Comparison of ENCODE assay signal across 1 cellular context in genomic region chr10:22245567-22245966, GRCh38.
TF ChIP-seq lines count a peak whose summit lies in the region.

No MANE protein-coding gene starts in this region.

TF ChIP-seq in K562, 482 proteins besides CTCF, POLR2A, EP300 and RAD21:
- TF ChIP-seq ZNF217 (CRISPR knock-in tag; IDR thresholded peaks at IDR 0.05) (no peak), KLF1 (tag; IDR thresholded peaks at IDR 0.05) (no peak), CBX2 (IDR thresholded peaks at IDR 0.05; ENCODE audit: insufficient read depth, low read length, poor library complexity, severe bottlenecking) (no peak), NR2C2 (CRISPR knock-in tag; IDR thresholded peaks at IDR 0.05) (no peak), NR2C2 (tag; IDR thresholded peaks at IDR 0.05) (no peak), ATF7 (IDR thresholded peaks at IDR 0.05) (no peak), SRSF9 (IDR thresholded peaks at IDR 0.05; ENCODE audit: borderline replicate concordance, low read depth, low read length) (no peak), SAFB2 (IDR thresholded peaks at IDR 0.05; ENCODE audit: borderline replicate concordance, low read depth, low read length, severe bottlenecking) (no peak)
- TF ChIP-seq, protein P1, sequence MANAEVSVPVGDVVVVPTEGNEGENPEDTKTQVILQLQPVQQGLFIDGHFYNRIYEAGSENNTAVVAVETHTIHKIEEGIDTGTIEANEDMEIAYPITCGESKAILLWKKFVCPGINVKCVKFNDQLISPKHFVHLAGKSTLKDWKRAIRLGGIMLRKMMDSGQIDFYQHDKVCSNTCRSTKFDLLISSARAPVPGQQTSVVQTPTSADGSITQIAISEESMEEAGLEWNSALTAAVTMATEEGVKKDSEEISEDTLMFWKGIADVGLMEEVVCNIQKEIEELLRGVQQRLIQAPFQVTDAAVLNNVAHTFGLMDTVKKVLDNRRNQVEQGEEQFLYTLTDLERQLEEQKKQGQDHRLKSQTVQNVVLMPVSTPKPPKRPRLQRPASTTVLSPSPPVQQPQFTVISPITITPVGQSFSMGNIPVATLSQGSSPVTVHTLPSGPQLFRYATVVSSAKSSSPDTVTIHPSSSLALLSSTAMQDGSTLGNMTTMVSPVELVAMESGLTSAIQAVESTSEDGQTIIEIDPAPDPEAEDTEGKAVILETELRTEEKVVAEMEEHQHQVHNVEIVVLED (CRISPR knock-in tag; IDR thresholded peaks at IDR 0.05): no peak
